Comparison of ENCODE assay signal across 8 cellular contexts in genomic region chr9:36470891-36471290, GRCh38.
DNase-seq lines count a peak whose midpoint lies in the region; FAIRE-seq and TF ChIP-seq lines count a peak whose summit lies in the region.

No MANE protein-coding gene starts in this region.

- peak; percentile 89 for FAIRE-seq in H54 (lab: Jason Lieb, UNC)

- H3K27ac Mint-ChIP-seq in activated T-helper 2 cell treated with anti-CD3 and anti-CD28 coated beads, Interferon-gamma antibody, Interleukin-2, Interleukin-4, amounts not matched to agents 10 μg/mL and 5 μg/mL and 100 μg/mL, durations not matched to agents 14 hours and 24 hours and 36 hours = peak overlapping the region; percentile 89
- H3K27ac Mint-ChIP-seq in glutamatergic neuron (ENCODE audit: unreplicated experiment) (no peak overlapping the region), neural progenitor cell (no peak overlapping the region)

- intact Hi-C loops in activated T-helper 2 cell treated with anti-CD3 and anti-CD28 coated beads, Interferon-gamma antibody, Interleukin-2, Interleukin-4, amounts not matched to agents 10 μg/mL and 5 μg/mL and 100 μg/mL, durations not matched to agents 14 hours and 24 hours and 36 hours (cut with micrococcal nuclease) = loop anchor here (2.0 kb wide), 1 partner anchor 16 kb away; no protein-coding TSS in a partner anchor

- H3F3A ChIP-seq in neural progenitor cell (ENCODE audit: low read depth) = peaks cover 4% of the 10 kb centered on the region

- H3K27me3 ChIP-seq in neural progenitor cell = no peaks in the 10 kb centered on the region

- no peak for DNase-seq in H54 (ENCODE audit: insufficient read length, low spot score)
- DNase-seq in NOMO-1 treated with DMSO at 0.1 percent for 48 hours (lab: John Stamatoyannopoulos, UW; ENCODE audit: unreplicated experiment) = peak; percentile 53
- DNase-seq in activated T-helper 2 cell treated with anti-CD3 and anti-CD28 coated beads, Interferon-gamma antibody, Interleukin-2, Interleukin-4, amounts not matched to agents 10 μg/mL and 5 μg/mL and 100 μg/mL, durations not matched to agents 14 hours and 24 hours and 36 hours (ENCODE audit: low spot score) = peak; percentile 61
- peak; percentile 59 for DNase-seq in foreskin melanocyte
- DNase-seq in skeletal muscle cell (ENCODE audit: low read depth) = peak; percentile 23
- DNase-seq in glutamatergic neuron = no peak
- DNase-seq in neural progenitor cell (ENCODE audit: low spot score) = no peak

- peaks cover 50% of the 10 kb centered on the region for H4K20me1 ChIP-seq in neural progenitor cell (ENCODE audit: low read depth)

- no peak overlapping the region for H3K4me2 ChIP-seq in neural progenitor cell

- H3K4me3 Mint-ChIP-seq in activated T-helper 2 cell treated with anti-CD3 and anti-CD28 coated beads, Interferon-gamma antibody, Interleukin-2, Interleukin-4, amounts not matched to agents 10 μg/mL and 5 μg/mL and 100 μg/mL, durations not matched to agents 14 hours and 24 hours and 36 hours (ENCODE audit: low read depth) = peak overlapping the region; percentile 80
- H3K4me3 Mint-ChIP-seq in glutamatergic neuron (ENCODE audit: unreplicated experiment) = no peak overlapping the region
- no peak overlapping the region for H3K4me3 Mint-ChIP-seq in neural progenitor cell

- no peak for TF ChIP-seq POLR2A in H54 (IDR thresholded peaks at IDR 0.05; ENCODE audit: low read depth, low read length)

- peaks cover 16% of the 10 kb centered on the region for H3K36me3 Mint-ChIP-seq in activated T-helper 2 cell treated with anti-CD3 and anti-CD28 coated beads, Interferon-gamma antibody, Interleukin-2, Interleukin-4, amounts not matched to agents 10 μg/mL and 5 μg/mL and 100 μg/mL, durations not matched to agents 14 hours and 24 hours and 36 hours (ENCODE audit: low read depth)
- H3K36me3 Mint-ChIP-seq in glutamatergic neuron (ENCODE audit: unreplicated experiment) = no peaks in the 10 kb centered on the region
- H3K36me3 Mint-ChIP-seq in neural progenitor cell = peaks cover 9% of the 10 kb centered on the region

- no peaks in the 10 kb centered on the region for H3K9me3 Mint-ChIP-seq in activated T-helper 2 cell treated with anti-CD3 and anti-CD28 coated beads, Interferon-gamma antibody, Interleukin-2, Interleukin-4, amounts not matched to agents 10 μg/mL and 5 μg/mL and 100 μg/mL, durations not matched to agents 14 hours and 24 hours and 36 hours
- H3K9me3 Mint-ChIP-seq in glutamatergic neuron (ENCODE audit: unreplicated experiment) (no peaks in the 10 kb centered on the region), neural progenitor cell (no peaks in the 10 kb centered on the region)

- no peaks in the 10 kb centered on the region for H3K9me3 ChIP-seq in neural progenitor cell (ENCODE audit: low read depth)

- H3K9ac ChIP-seq in neural progenitor cell = no peak overlapping the region

- peaks cover 32% of the 10 kb centered on the region for H3K4me1 Mint-ChIP-seq in activated T-helper 2 cell treated with anti-CD3 and anti-CD28 coated beads, Interferon-gamma antibody, Interleukin-2, Interleukin-4, amounts not matched to agents 10 μg/mL and 5 μg/mL and 100 μg/mL, durations not matched to agents 14 hours and 24 hours and 36 hours (ENCODE audit: low read depth)
- H3K4me1 Mint-ChIP-seq in glutamatergic neuron (ENCODE audit: low read depth, unreplicated experiment) (peaks cover 3% of the 10 kb centered on the region), neural progenitor cell (peaks cover 2% of the 10 kb centered on the region)

- H3K27me3 Mint-ChIP-seq in activated T-helper 2 cell treated with anti-CD3 and anti-CD28 coated beads, Interferon-gamma antibody, Interleukin-2, Interleukin-4, amounts not matched to agents 10 μg/mL and 5 μg/mL and 100 μg/mL, durations not matched to agents 14 hours and 24 hours and 36 hours (ENCODE audit: low read depth) = no peaks in the 10 kb centered on the region
- no peaks in the 10 kb centered on the region for H3K27me3 Mint-ChIP-seq in glutamatergic neuron (ENCODE audit: unreplicated experiment)
- H3K27me3 Mint-ChIP-seq in neural progenitor cell (ENCODE audit: insufficient read depth, low read depth) = no peaks in the 10 kb centered on the region

- H3K4me1 ChIP-seq in neural progenitor cell = no peaks in the 10 kb centered on the region

- H3K36me3 ChIP-seq in neural progenitor cell = no peaks in the 10 kb centered on the region

- no peak for TF ChIP-seq CTCF in glutamatergic neuron (IDR thresholded peaks at IDR 0.05; ENCODE audit: partially characterized antibody, unreplicated experiment)
- TF ChIP-seq CTCF in neural progenitor cell (IDR thresholded peaks at IDR 0.05) = no peak

- H3K4me3 ChIP-seq in GM08714 (ENCODE audit: low read length) = peak overlapping the region; percentile 98
- H3K4me3 ChIP-seq in skeletal muscle cell (ENCODE audit: low read depth, low read length) = peak overlapping the region; percentile 25
- H3K4me3 ChIP-seq in neural progenitor cell = no peak overlapping the region

- H3K79me2 ChIP-seq in neural progenitor cell (ENCODE audit: low read depth) = no peaks in the 10 kb centered on the region

- H3K27ac ChIP-seq in neural progenitor cell = no peak overlapping the region

- H2AFZ ChIP-seq in neural progenitor cell (replicated peaks) = no peak overlapping the region

Comparison
In these comparisons a context has a peak if more than half of its experiments do, and no peak if none do; other contexts are left out.
1. DNase-seq: peak in NOMO-1 treated with DMSO at 0.1 percent for 48 hours (single experiment), activated T-helper 2 cell treated with anti-CD3 and anti-CD28 coated beads, Interferon-gamma antibody, Interleukin-2, Interleukin-4, amounts not matched to agents 10 μg/mL and 5 μg/mL and 100 μg/mL, durations not matched to agents 14 hours and 24 hours and 36 hours (single experiment), foreskin melanocyte (single experiment) and skeletal muscle cell (single experiment); none in H54 (single experiment), glutamatergic neuron (single experiment) and neural progenitor cell (single experiment).